In the genomic region with DNA sequence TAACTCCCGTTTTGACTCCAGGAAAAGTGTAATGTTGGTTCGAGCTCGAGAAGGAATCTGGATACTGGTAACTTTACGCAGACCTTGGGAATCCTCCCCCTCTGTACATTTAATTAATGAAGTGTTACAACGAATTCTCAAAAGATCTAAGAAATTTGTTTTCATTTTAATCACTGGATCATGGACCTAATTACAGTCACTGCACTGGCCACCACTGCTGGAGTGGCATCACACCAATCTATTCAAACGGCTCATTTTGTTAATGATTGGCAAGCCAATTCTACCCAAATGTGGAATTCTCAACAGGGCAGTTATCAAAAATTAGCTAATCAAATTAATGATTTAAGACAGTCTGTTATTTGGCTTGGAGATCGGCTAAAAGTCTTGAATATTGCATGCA, we compare ENCODE assay signal across 10 cellular contexts. TPM values are rescaled to one million over a fixed set of nuclear protein-coding genes. Genes with fewer than 3 reads are reported as not detected.
"Had no signal": no experiment of that assay in that cellular context is flagged by ENCODE, and none has a peak within 500 bp of the region (broad histone marks: within the 10 kb centered on the region; RNA-seq: fewer than 3 reads in every experiment).

No MANE protein-coding gene starts in this region.

RNA-seq across cellular contexts. Expression of a gene that starts 30.1 kb away (rescaled TPM):
- total RNA-seq: PC-3, Peyer's patch, Right ventricle myocardium inferior, Right ventricle myocardium superior, RPMI7951, SJCRH30, SJSA1, T-cell had no signal
- polyA plus RNA-seq: SK-N-SH had no signal

RNA-seq across cellular contexts. Expression of a gene that starts 54.0 kb away (rescaled TPM):
- total RNA-seq: PC-3, Right ventricle myocardium inferior, Right ventricle myocardium superior, SJSA1, SK-MEL-5 had no signal
- polyA plus RNA-seq: SK-N-SH had no signal
